In the genomic region with DNA sequence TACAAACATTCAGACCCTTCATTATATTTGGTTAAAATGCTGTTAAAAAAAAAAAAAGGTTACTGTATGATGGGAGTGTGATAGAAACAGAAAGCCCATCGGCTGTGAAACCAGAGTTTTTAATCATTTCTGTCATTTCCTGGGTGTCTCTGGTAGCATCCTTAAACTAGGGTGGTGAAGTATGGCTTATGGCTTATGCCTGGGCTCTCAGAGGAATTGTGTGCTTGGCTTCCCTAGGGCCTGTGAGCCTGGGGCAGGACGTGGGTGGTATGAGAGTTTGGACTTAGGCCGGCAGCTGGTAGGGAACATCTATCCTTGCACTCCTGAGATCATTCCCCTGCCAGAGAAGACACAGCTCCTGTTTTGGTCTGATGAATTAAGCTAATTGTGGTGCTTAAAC, we compare ENCODE assay signal across 1 cellular context.
TF ChIP-seq lines count a peak whose summit lies in the region.

No MANE protein-coding gene starts in this region.

TF ChIP-seq in SK-N-SH, 30 proteins besides CTCF, POLR2A, EP300 and RAD21 (continued from another document):
- TF ChIP-seq, protein P1, sequence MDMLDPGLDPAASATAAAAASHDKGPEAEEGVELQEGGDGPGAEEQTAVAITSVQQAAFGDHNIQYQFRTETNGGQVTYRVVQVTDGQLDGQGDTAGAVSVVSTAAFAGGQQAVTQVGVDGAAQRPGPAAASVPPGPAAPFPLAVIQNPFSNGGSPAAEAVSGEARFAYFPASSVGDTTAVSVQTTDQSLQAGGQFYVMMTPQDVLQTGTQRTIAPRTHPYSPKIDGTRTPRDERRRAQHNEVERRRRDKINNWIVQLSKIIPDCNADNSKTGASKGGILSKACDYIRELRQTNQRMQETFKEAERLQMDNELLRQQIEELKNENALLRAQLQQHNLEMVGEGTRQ (IDR thresholded peaks at IDR 0.05; ENCODE audit: borderline replicate concordance, low read depth, low read length): no peak
- TF ChIP-seq TCF12 (IDR thresholded peaks at IDR 0.05) (no peak), MXI1 (IDR thresholded peaks at IDR 0.05; ENCODE audit: low read depth, low read length) (no peak), RFX5 (IDR thresholded peaks at IDR 0.05; ENCODE audit: low read length) (no peak), SMC3 (IDR thresholded peaks at IDR 0.05; ENCODE audit: low read depth, low read length) (no peak), TAF1 (IDR thresholded peaks at IDR 0.05; ENCODE audit: borderline replicate concordance, low read depth, low read length) (no peak), FOXM1 (IDR thresholded peaks at IDR 0.05; ENCODE audit: low read depth) (no peak)
